In genomic region chr19:12670159-12670928, GRCh38 we compare ENCODE assay signal across 8 cellular contexts. TPM values are rescaled to one million over a fixed set of nuclear protein-coding genes. Genes with fewer than 3 reads are reported as not detected.
DNase-seq lines count a peak whose midpoint lies in the region; ATAC-seq, FAIRE-seq and TF ChIP-seq lines count a peak whose summit lies in the region.

No MANE protein-coding gene starts in this region.

- peak overlapping the region; percentile 96 for H3K4me2 ChIP-seq in GM23338

- H3F3A ChIP-seq in GM23338 (replicated peaks; ENCODE audit: low read depth) = peaks cover 27% of the 10 kb centered on the region

- H3K36me3 ChIP-seq in GM23338 (ENCODE audit: insufficient read depth) = peaks cover 15% of the 10 kb centered on the region; the same call in 1 of the 2 replicates
- H3K36me3 ChIP-seq in right atrium auricular region = peaks cover 18% of the 10 kb centered on the region
- H3K36me3 ChIP-seq in skeletal muscle tissue (ENCODE audit: control insufficient read depth in 3 of 3, insufficient read depth in 3 of 3, low read length in 3 of 3) = peaks cover 24 to 27% (median 25%) of the 10 kb centered on the region in 3 donors

- TF ChIP-seq CTCF in GM23338 (conservative IDR thresholded peaks at IDR 0.05; ENCODE audit: low read depth in 2 of 2) (no peak), activated B cell treated with CpG ODN at 0.5 μM for 24 hours (IDR thresholded peaks at IDR 0.05) (no peak), right atrium auricular region (IDR thresholded peaks at IDR 0.05) (no peak)

- FAIRE-seq in GM19239 (lab: Jason Lieb, UNC) = no peak

- intact Hi-C loops in activated B cell treated with CpG ODN at 0.5 μM for 24 hours (cut with micrococcal nuclease) = no loop called here

- POLR2A ChIA-PET in activated B cell treated with CpG ODN at 0.5 μM for 24 hours (lab: Charles Lee) = interaction anchor here (0.6 to 5.4 kb wide), 11 partner anchors 11 to 119 kb away, joined by 4 to 51 read pairs (median 5); partner anchors contain the start of genes DHPS, FBXW9, TNPO2 and ZNF490

- H3K9me3 Mint-ChIP-seq in GM23338 (no peaks in the 10 kb centered on the region; the same call in 2 of the 3 replicates), activated B cell treated with CpG ODN at 0.5 μM for 24 hours (no peaks in the 10 kb centered on the region)

- H3K4me1 Mint-ChIP-seq in GM23338 = peaks cover 20% of the 10 kb centered on the region
- peaks cover 56% of the 10 kb centered on the region for H3K4me1 Mint-ChIP-seq in activated B cell treated with CpG ODN at 0.5 μM for 24 hours

- CTCF ChIA-PET in activated B cell treated with CpG ODN at 0.5 μM for 24 hours (lab: Charles Lee) = interaction anchor here (9.7 kb wide), 1 partner anchor 108 kb away, joined by 67 read pairs; no protein-coding TSS in a partner anchor

- H3K27ac Mint-ChIP-seq in GM23338 = peak overlapping the region; percentile 99
- peak overlapping the region; percentile 100 for H3K27ac Mint-ChIP-seq in activated B cell treated with CpG ODN at 0.5 μM for 24 hours

- peak overlapping the region; percentile 96 for H2AFZ ChIP-seq in GM23338

- H3K79me2 ChIP-seq in GM23338 (replicated peaks; ENCODE audit: insufficient read depth) = peaks cover 29% of the 10 kb centered on the region

- DNase-seq in GM23338 (ENCODE audit: low spot score) (no peak), activated B cell treated with CpG ODN at 0.5 μM for 24 hours (no peak), right atrium auricular region (ENCODE audit: low spot score) (no peak), GM19239 (ENCODE audit: insufficient read length, low spot score) (no peak), retina (no peak), OCI-M1 (lab: John Stamatoyannopoulos, UW) (no peak)

- H3K36me3 Mint-ChIP-seq in GM23338 (ENCODE audit: low read depth) = peaks cover 36% of the 10 kb centered on the region
- peaks cover 50% of the 10 kb centered on the region for H3K36me3 Mint-ChIP-seq in activated B cell treated with CpG ODN at 0.5 μM for 24 hours (ENCODE audit: low read depth)

- peaks cover 39% of the 10 kb centered on the region for H3K27me3 Mint-ChIP-seq in GM23338 (ENCODE audit: insufficient read depth, low read depth, poor library complexity)
- H3K27me3 Mint-ChIP-seq in activated B cell treated with CpG ODN at 0.5 μM for 24 hours = no peaks in the 10 kb centered on the region

- no peaks in the 10 kb centered on the region for H3K9me2 ChIP-seq in GM23338 (ENCODE audit: insufficient read depth)

- peak overlapping the region; percentile 96 to 99 (median 98) for H3K9ac ChIP-seq in skeletal muscle tissue (ENCODE audit: low read depth in 1 of 3, low read length in 3 of 3)

- H3K9me3 ChIP-seq in right atrium auricular region (no peaks in the 10 kb centered on the region), skeletal muscle tissue (ENCODE audit: control insufficient read depth in 3 of 3, low read length in 3 of 3) (no peaks in the 10 kb centered on the region)

- no peaks in the 10 kb centered on the region for H3K27me3 ChIP-seq in GM23338 (ENCODE audit: insufficient read depth)
- H3K27me3 ChIP-seq in right atrium auricular region = no peaks in the 10 kb centered on the region
- no peaks in the 10 kb centered on the region for H3K27me3 ChIP-seq in skeletal muscle tissue (ENCODE audit: control insufficient read depth in 3 of 3, insufficient read depth in 3 of 3, low read length in 3 of 3)

- H3K27ac ChIP-seq in GM23338 (ENCODE audit: low read depth) = peak overlapping the region; percentile 99
- H3K27ac ChIP-seq in right atrium auricular region = peak overlapping the region; percentile 97 to 99
- peak overlapping the region; percentile 95 for H3K27ac ChIP-seq in skeletal muscle tissue (ENCODE audit: low read depth, low read length)

- ATAC-seq in GM23338 (no peak), activated B cell treated with CpG ODN at 0.5 μM for 24 hours (ENCODE audit: low read depth) (no peak), GM18861 (IDR thresholded peaks at IDR 0.05; ENCODE audit: unreplicated experiment) (no peak)

- H3K4me1 ChIP-seq in GM23338 (ENCODE audit: insufficient read depth) (peaks cover 17% of the 10 kb centered on the region), right atrium auricular region (peaks cover 0 to 41% of the 10 kb centered on the region in 2 donors), skeletal muscle tissue (ENCODE audit: control insufficient read depth in 3 of 3, insufficient read depth in 3 of 3, low read length in 3 of 3) (peaks cover 42 to 49% (median 43%) of the 10 kb centered on the region in 3 donors)

- peaks cover 3% of the 10 kb centered on the region; the same call in 1 of the 2 replicates for H4K20me1 ChIP-seq in GM23338 (replicated peaks; ENCODE audit: insufficient read depth)

- H3K4me3 Mint-ChIP-seq in GM23338 (peak overlapping the region; percentile 97), activated B cell treated with CpG ODN at 0.5 μM for 24 hours (peak overlapping the region; percentile 97)

- H3K4me3 ChIP-seq in GM23338 = peak overlapping the region; percentile 98
- peak overlapping the region; percentile 86 to 93 for H3K4me3 ChIP-seq in right atrium auricular region
- peak overlapping the region; percentile 86 to 98 (median 98) for H3K4me3 ChIP-seq in skeletal muscle tissue (ENCODE audit: low read length in 3 of 3)

TF ChIP-seq in GM23338, 12 proteins besides CTCF, POLR2A, EP300 and RAD21 (continues in another document):
- TF ChIP-seq NANOG (IDR thresholded peaks at IDR 0.05; ENCODE audit: borderline replicate concordance) (no peak), ETS1 (IDR thresholded peaks at IDR 0.05) (no peak), CREB1 (CRISPR knock-in tag; IDR thresholded peaks at IDR 0.05; ENCODE audit: low read depth) (no peak), STAT1 (IDR thresholded peaks at IDR 0.05; ENCODE audit: unreplicated experiment) (no peak)

RNA-seq across cellular contexts. Expression of gene WDR83, which starts 3.7 kb away (rescaled TPM):
- 12.5 and 31.6 TPM in 2 replicates for total RNA-seq in GM23338 (2014; rRNA removed; shearing (Covaris generic))
- polyA plus RNA-seq in GM23338 (2016; fragmentation: Nextera tagmentation; extraction: Ambion mirVana) = 18.5 and 18.6 TPM in 2 replicates
- 17.7 and 20.8 TPM in 2 replicates for total RNA-seq in activated B cell treated with CpG ODN at 0.5 μM for 24 hours
- 10 to 100 TPM; 10.1 to 11.6 TPM for total RNA-seq in right atrium auricular region
- 6.3 TPM for total RNA-seq in skeletal muscle tissue

RNA-seq across cellular contexts. Expression of gene MAN2B1, which starts 3.8 kb away (rescaled TPM):
- total RNA-seq in GM23338 (2014; rRNA removed; shearing (Covaris generic)) = 60.8 and 73.8 TPM in 2 replicates
- 33.2 and 39.2 TPM in 2 replicates for polyA plus RNA-seq in GM23338 (2016; fragmentation: Nextera tagmentation; extraction: Ambion mirVana)
- total RNA-seq in activated B cell treated with CpG ODN at 0.5 μM for 24 hours (251 and 291 TPM in 2 replicates), right atrium auricular region (10 to 100 TPM; 33.7 to 35.5 TPM), skeletal muscle tissue (31.3 TPM)

RNA-seq across cellular contexts. Expression of gene DHPS, which starts 11.3 kb away (rescaled TPM):
- total RNA-seq in GM23338 (2014; rRNA removed; shearing (Covaris generic)) = 126 and 141 TPM in 2 replicates
- 85.4 and 107 TPM in 2 replicates for polyA plus RNA-seq in GM23338 (2016; fragmentation: Nextera tagmentation; extraction: Ambion mirVana)
- 141 and 160 TPM in 2 replicates for total RNA-seq in activated B cell treated with CpG ODN at 0.5 μM for 24 hours
- 10 to 100 TPM; 59.8 to 60.1 TPM for total RNA-seq in right atrium auricular region
- total RNA-seq in skeletal muscle tissue = 56.9 TPM

RNA-seq across cellular contexts. Expression of gene GNG14, which starts 17.5 kb away (rescaled TPM):
- not detected in 2 replicates for total RNA-seq in GM23338 (2014; rRNA removed; shearing (Covaris generic))
- not detected in 2 replicates for polyA plus RNA-seq in GM23338 (2016; fragmentation: Nextera tagmentation; extraction: Ambion mirVana)
- total RNA-seq in activated B cell treated with CpG ODN at 0.5 μM for 24 hours = not detected in 2 replicates
- not detected for total RNA-seq in right atrium auricular region
- not detected for total RNA-seq in skeletal muscle tissue

RNA-seq across cellular contexts. Expression of gene FBXW9, which starts 26.1 kb away (rescaled TPM):
- 12.3 and 19.4 TPM in 2 replicates for total RNA-seq in GM23338 (2014; rRNA removed; shearing (Covaris generic))
- polyA plus RNA-seq in GM23338 (2016; fragmentation: Nextera tagmentation; extraction: Ambion mirVana) = 6.6 and 8.2 TPM in 2 replicates
- total RNA-seq in activated B cell treated with CpG ODN at 0.5 μM for 24 hours (4.7 and 5.2 TPM in 2 replicates), right atrium auricular region (1 to 10 TPM; 1.8 TPM), skeletal muscle tissue (3.1 TPM)
